ENCODE assay signal across 24 cellular contexts in genomic region chr10:12382956-12383531, GRCh38. TPM values are rescaled to one million over a fixed set of nuclear protein-coding genes. Genes with fewer than 3 reads are reported as not detected.
DNase-seq lines count a peak whose midpoint lies in the region; ATAC-seq, FAIRE-seq and TF ChIP-seq lines count a peak whose summit lies in the region.
"Had no signal": no experiment of that assay in that cellular context is flagged by ENCODE, and none has a peak within 500 bp of the region (broad histone marks: within the 10 kb centered on the region; RNA-seq: fewer than 3 reads in every experiment).

No MANE protein-coding gene starts in this region.

- no peak overlapping the region for H3K4me3 ChIP-seq in smooth muscle cell
- H3K4me3 ChIP-seq: A549 had no signal

- H3K9ac ChIP-seq in smooth muscle cell (ENCODE audit: low read depth), result no peak overlapping the region
- H3K9ac ChIP-seq: KMS-11 had no signal

- no peak overlapping the region for H3K27ac ChIP-seq in smooth muscle cell (ENCODE audit: low read depth)
- H3K27ac ChIP-seq: A549, KMS-11 had no signal

- DNase-seq in activated T-cell treated with anti-CD3 and anti-CD28 coated beads, Interleukin-2, amount 50 U/mL, for 24 hours, result no peak
- DNase-seq in activated T-cell treated with anti-CD3 and anti-CD28 coated beads, Interleukin-2, amount 50 U/mL, for 4 hours, result no peak
- DNase-seq in activated naive CD8-positive, alpha-beta T cell treated with anti-CD3 and anti-CD28 coated beads, Interleukin-2, amount 50 U/mL, for 24 hours, result no peak
- no peak for DNase-seq in chondrocyte (ENCODE audit: low spot score)
- no peak for DNase-seq in smooth muscle cell (lab: John Stamatoyannopoulos, UW; ENCODE audit: unreplicated experiment)
- no peak for DNase-seq in H54 (ENCODE audit: insufficient read length, low spot score)
- DNase-seq: DMS53, GDM1, GOT3, IMR-90, NCI-H1092 treated with DMSO at 0.1 percent for 48 hours, NCI-H1436 treated with DMSO at 0.1 percent for 48 hours, NCI-H2029 treated with DMSO at 0.1 percent for 48 hours, NCI-H524 treated with DMSO at 0.1 percent for 48 hours, NCI-H82 had no signal

- no peaks in the 10 kb centered on the region for H3K36me3 ChIP-seq in smooth muscle cell (ENCODE audit: low read depth)

- peaks cover 34% of the 10 kb centered on the region for H3K4me1 Mint-ChIP-seq in activated T-cell treated with anti-CD3 and anti-CD28 coated beads, Interleukin-2, amount 50 U/mL, for 24 hours (ENCODE audit: low read depth)
- peaks cover 16% of the 10 kb centered on the region for H3K4me1 Mint-ChIP-seq in activated T-cell treated with anti-CD3 and anti-CD28 coated beads, Interleukin-2, amount 50 U/mL, for 4 hours (ENCODE audit: low read depth)
- peaks cover 34% of the 10 kb centered on the region for H3K4me1 Mint-ChIP-seq in activated naive CD8-positive, alpha-beta T cell treated with anti-CD3 and anti-CD28 coated beads, Interleukin-2, amount 50 U/mL, for 24 hours
- peaks cover 16% of the 10 kb centered on the region for H3K4me1 Mint-ChIP-seq in chondrocyte (ENCODE audit: low read depth)
- H3K4me1 Mint-ChIP-seq: CD14-positive monocyte had no signal

- peaks cover 6% of the 10 kb centered on the region for H3K27me3 ChIP-seq in smooth muscle cell (ENCODE audit: low read depth)

- no peak overlapping the region for H2AFZ ChIP-seq in smooth muscle cell (ENCODE audit: low read depth)

- H4K20me1 ChIP-seq in smooth muscle cell (ENCODE audit: low read depth), result no peaks in the 10 kb centered on the region

- H3K79me2 ChIP-seq in smooth muscle cell (ENCODE audit: low read depth), result no peaks in the 10 kb centered on the region

- WGBS in smooth muscle cell (ENCODE audit: low lambda C conversion rate), result 81% methylated on average over 4 of the region's 4 CpGs

- FAIRE-seq in H54 (lab: Jason Lieb, UNC), result no peak
- FAIRE-seq: D721Med, GM18507 had no signal

- no peaks in the 10 kb centered on the region for H3K27me3 Mint-ChIP-seq in activated T-cell treated with anti-CD3 and anti-CD28 coated beads, Interleukin-2, amount 50 U/mL, for 24 hours
- H3K27me3 Mint-ChIP-seq in activated T-cell treated with anti-CD3 and anti-CD28 coated beads, Interleukin-2, amount 50 U/mL, for 4 hours (ENCODE audit: low read depth), result no peaks in the 10 kb centered on the region
- no peaks in the 10 kb centered on the region for H3K27me3 Mint-ChIP-seq in activated naive CD8-positive, alpha-beta T cell treated with anti-CD3 and anti-CD28 coated beads, Interleukin-2, amount 50 U/mL, for 24 hours
- H3K27me3 Mint-ChIP-seq in chondrocyte (ENCODE audit: low read depth), result no peaks in the 10 kb centered on the region
- H3K27me3 Mint-ChIP-seq: B cell had no signal

- peaks cover 11% of the 10 kb centered on the region for H3K4me1 ChIP-seq in smooth muscle cell (ENCODE audit: low read depth)
- H3K4me1 ChIP-seq: A549 had no signal

- H3K4me2 ChIP-seq in smooth muscle cell, result peak overlapping the region; percentile 39
- H3K4me2 ChIP-seq: A549, KMS-11 had no signal

- TF ChIP-seq CTCF in chondrocyte (IDR thresholded peaks at IDR 0.05), result no peak
- no peak for TF ChIP-seq CTCF in smooth muscle cell (IDR thresholded peaks at IDR 0.05; ENCODE audit: borderline replicate concordance, insufficient read depth, poor library complexity, severe bottlenecking)

- peaks cover 2% of the 10 kb centered on the region for H3K36me3 Mint-ChIP-seq in activated T-cell treated with anti-CD3 and anti-CD28 coated beads, Interleukin-2, amount 50 U/mL, for 24 hours (ENCODE audit: low read depth)
- H3K36me3 Mint-ChIP-seq in activated T-cell treated with anti-CD3 and anti-CD28 coated beads, Interleukin-2, amount 50 U/mL, for 4 hours (ENCODE audit: insufficient read depth), result peaks cover 4% of the 10 kb centered on the region
- peaks cover 7% of the 10 kb centered on the region for H3K36me3 Mint-ChIP-seq in activated naive CD8-positive, alpha-beta T cell treated with anti-CD3 and anti-CD28 coated beads, Interleukin-2, amount 50 U/mL, for 24 hours (ENCODE audit: low read depth)
- H3K36me3 Mint-ChIP-seq in chondrocyte (ENCODE audit: low read depth), result no peaks in the 10 kb centered on the region
- H3K36me3 Mint-ChIP-seq: CD14-positive monocyte had no signal

- no peak for TF ChIP-seq POLR2A in H54 (IDR thresholded peaks at IDR 0.05; ENCODE audit: low read depth, low read length)

- H3K9me3 Mint-ChIP-seq in activated T-cell treated with anti-CD3 and anti-CD28 coated beads, Interleukin-2, amount 50 U/mL, for 24 hours, result peaks cover 10% of the 10 kb centered on the region
- peaks cover 18% of the 10 kb centered on the region for H3K9me3 Mint-ChIP-seq in activated T-cell treated with anti-CD3 and anti-CD28 coated beads, Interleukin-2, amount 50 U/mL, for 4 hours
- H3K9me3 Mint-ChIP-seq in activated naive CD8-positive, alpha-beta T cell treated with anti-CD3 and anti-CD28 coated beads, Interleukin-2, amount 50 U/mL, for 24 hours, result peaks cover 21% of the 10 kb centered on the region
- peaks cover 5% of the 10 kb centered on the region for H3K9me3 Mint-ChIP-seq in chondrocyte (ENCODE audit: low read depth)

- no peak for ATAC-seq in activated T-cell treated with anti-CD3 and anti-CD28 coated beads, Interleukin-2, amount 50 U/mL, for 4 hours
- ATAC-seq in activated naive CD8-positive, alpha-beta T cell treated with anti-CD3 and anti-CD28 coated beads, Interleukin-2, amount 50 U/mL, for 24 hours, result no peak
- ATAC-seq in HG02885 (IDR thresholded peaks at IDR 0.05; ENCODE audit: poor library complexity, unreplicated experiment), result no peak
- ATAC-seq: A549, HCT116, Panc1 had no signal

- peak overlapping the region; percentile 90 for H3K27ac Mint-ChIP-seq in activated T-cell treated with anti-CD3 and anti-CD28 coated beads, Interleukin-2, amount 50 U/mL, for 24 hours
- peak overlapping the region; percentile 57 for H3K27ac Mint-ChIP-seq in activated naive CD8-positive, alpha-beta T cell treated with anti-CD3 and anti-CD28 coated beads, Interleukin-2, amount 50 U/mL, for 24 hours
- H3K27ac Mint-ChIP-seq in chondrocyte (ENCODE audit: unreplicated experiment), result peak overlapping the region; percentile 15
- H3K27ac Mint-ChIP-seq: B cell, CD14-positive monocyte had no signal

- H3F3A ChIP-seq in smooth muscle cell (ENCODE audit: low read depth), result no peaks in the 10 kb centered on the region

- H3K4me3 Mint-ChIP-seq in activated T-cell treated with anti-CD3 and anti-CD28 coated beads, Interleukin-2, amount 50 U/mL, for 24 hours, result no peak overlapping the region
- H3K4me3 Mint-ChIP-seq in activated T-cell treated with anti-CD3 and anti-CD28 coated beads, Interleukin-2, amount 50 U/mL, for 4 hours, result no peak overlapping the region
- no peak overlapping the region for H3K4me3 Mint-ChIP-seq in activated naive CD8-positive, alpha-beta T cell treated with anti-CD3 and anti-CD28 coated beads, Interleukin-2, amount 50 U/mL, for 24 hours
- no peak overlapping the region for H3K4me3 Mint-ChIP-seq in chondrocyte (ENCODE audit: unreplicated experiment)
- H3K4me3 Mint-ChIP-seq: B cell, CD14-positive monocyte had no signal

- no peaks in the 10 kb centered on the region for H3K9me3 ChIP-seq in smooth muscle cell (replicated peaks; ENCODE audit: low read depth)

RNA-seq across cellular contexts. Expression of gene CAMK1D, which starts 33.7 kb away (rescaled TPM):
- total RNA-seq in activated T-cell treated with anti-CD3 and anti-CD28 coated beads, Interleukin-2, amount 50 U/mL, for 4 hours, result 1 to 10 TPM; 6.3 to 7.8 (median 6.7) TPM
- total RNA-seq in chondrocyte, result 31.2 to 36.3 TPM (median 34.7 TPM) in 3 replicates
- total RNA-seq in smooth muscle cell, result 1.6 and 1.9 TPM in 2 replicates
- polyA plus RNA-seq in smooth muscle cell, result 2.3 and 3.7 TPM in 2 replicates

Comparison
In these comparisons a context has a peak if more than half of its experiments do, and no peak if none do; other contexts are left out.
1. H3K27ac Mint-ChIP-seq: peak in every context shown above with its lines; median percentile 90 in activated T-cell treated with anti-CD3 and anti-CD28 coated beads, Interleukin-2, amount 50 U/mL, for 24 hours; 57 in activated naive CD8-positive, alpha-beta T cell treated with anti-CD3 and anti-CD28 coated beads, Interleukin-2, amount 50 U/mL, for 24 hours; 15 in chondrocyte.